ENCODE assay signal across 9 cellular contexts in genomic region chr5:17257705-17258273, GRCh38. TPM values are rescaled to one million over a fixed set of nuclear protein-coding genes. Genes with fewer than 3 reads are reported as not detected.
A peak's percentile ranks its signal among the peaks of the same experiment; 100 is the strongest.
DNase-seq lines count a peak whose midpoint lies in the region; ATAC-seq and TF ChIP-seq lines count a peak whose summit lies in the region.
"Had no signal": no experiment of that assay in that cellular context is flagged by ENCODE, and none has a peak within 500 bp of the region (broad histone marks: within the 10 kb centered on the region; RNA-seq: fewer than 3 reads in every experiment).

No MANE protein-coding gene starts in this region.

- peaks cover 0 to 9% (median 0%) of the 10 kb centered on the region in 9 donors for H3K4me1 ChIP-seq in heart right ventricle

- no peaks in the 10 kb centered on the region for H3K36me3 ChIP-seq in heart right ventricle

- peak; percentile 65 for ATAC-seq in GM21381 (IDR thresholded peaks at IDR 0.05; ENCODE audit: unreplicated experiment)
- ATAC-seq in HG03342 (IDR thresholded peaks at IDR 0.05; ENCODE audit: unreplicated experiment), result peak; percentile 83
- no peak for ATAC-seq in heart right ventricle

- WGBS in heart right ventricle, 2 donors, result 65 to 66% methylated on average over 5 of the region's 5 CpGs

- in situ Hi-C loops in GM13976 (cut with MboI; ENCODE audit: low sequenced_read_pairs, unreplicated experiment), result loop anchor here (25.0 kb wide), 1 partner anchor 1480 kb away; no protein-coding TSS in a partner anchor

- peaks cover 0 to 12% (median 0%) of the 10 kb centered on the region in 7 donors for H3K27me3 ChIP-seq in heart right ventricle

- H3K9me3 ChIP-seq in heart right ventricle, result no peaks in the 10 kb centered on the region

- DNase-seq in GM13976 (ENCODE audit: low spot score) (peak; percentile 52), fibroblast of the aortic adventitia (ENCODE audit: low read depth) (peak; percentile 23), heart right ventricle (no peak), NCI-H1092 (lab: John Stamatoyannopoulos, UW) (no peak), inferior parietal cortex (ENCODE audit: extremely low spot score) (no peak), GOT3 (lab: John Stamatoyannopoulos, UW) (no peak)
- DNase-seq: NCI-H774 had no signal

- no peak overlapping the region for H3K27ac ChIP-seq in heart right ventricle

- intact Hi-C loops in heart right ventricle (cut with DNase I), result no loop called here

- TF ChIP-seq CTCF in GM13976 (IDR thresholded peaks at IDR 0.05; ENCODE audit: borderline replicate concordance, control extremely low read depth, extremely low read depth, insufficient read depth, missing control alignments), result no peak
- no peak for TF ChIP-seq CTCF in fibroblast of the aortic adventitia (IDR thresholded peaks at IDR 0.05; ENCODE audit: insufficient read depth, low read length)
- no peak for TF ChIP-seq CTCF in heart right ventricle (IDR thresholded peaks at IDR 0.05)

- H3K4me3 ChIP-seq in fibroblast of the aortic adventitia (ENCODE audit: low read depth, low read length) (no peak overlapping the region), heart right ventricle (no peak overlapping the region)

RNA-seq across cellular contexts. Expression of gene BASP1, which starts 40.4 kb away (rescaled TPM):
- total RNA-seq in fibroblast of the aortic adventitia (ENCODE audit: low replicate concordance) (18.5 and 50.7 TPM in 2 replicates), heart right ventricle (1 to 10 TPM in 7 of 10 donors, under 1 TPM in 3; 0.42 to 8.8 (median 1.6) TPM)
- 1 to 10 TPM; 1.3 to 2.2 TPM for polyA plus RNA-seq in heart right ventricle

Comparison
In these comparisons a context has a peak if more than half of its experiments do, and no peak if none do; other contexts are left out.
1. DNase-seq: peak in GM13976 (single experiment) and fibroblast of the aortic adventitia (single experiment); none in heart right ventricle (0 of 2), NCI-H1092 (single experiment), inferior parietal cortex (single experiment) and GOT3 (single experiment).
2. ATAC-seq: peak in GM21381 (single experiment) and HG03342 (single experiment); none in heart right ventricle (0 of 8).